ENCODE assay signal across 13 cellular contexts in the genomic region with DNA sequence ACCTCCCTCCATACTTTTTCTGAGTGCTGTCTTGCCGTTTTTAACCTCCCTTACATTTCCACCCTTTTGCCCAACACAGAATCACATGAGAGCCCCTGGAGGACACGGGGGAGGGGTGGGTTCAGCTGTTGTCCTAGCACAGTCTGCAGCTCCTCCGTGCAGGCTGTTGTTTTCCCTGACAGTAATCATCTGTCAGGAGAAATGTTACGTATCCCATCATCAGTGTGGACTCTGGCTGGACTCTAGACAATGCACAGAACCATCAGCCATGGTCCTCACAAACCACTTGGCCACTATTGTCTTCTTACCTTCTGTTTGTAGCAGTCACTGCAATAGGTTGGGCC.
DNase-seq lines count a peak whose midpoint lies in the region; ATAC-seq and TF ChIP-seq lines count a peak whose summit lies in the region.
"Had no signal": no experiment of that assay in that cellular context is flagged by ENCODE, and none has a peak within 500 bp of the region (broad histone marks: within the 10 kb centered on the region; RNA-seq: fewer than 3 reads in every experiment).

No MANE protein-coding gene starts in this region.

- H3K27ac Mint-ChIP-seq in nephron = peak overlapping the region; percentile 84 to 90 (median 85)
- H3K27ac Mint-ChIP-seq: activated CD4-positive, alpha-beta memory T cell treated with anti-CD3 and anti-CD28 coated beads, Interleukin-2, amount 10 ng/mL, durations not matched to agents 7 days and 5 days; activated naive CD8-positive, alpha-beta T cell treated with anti-CD3 and anti-CD28 coated beads, Interleukin-2, amount 50 U/mL, for 24 hours had no signal

- peaks cover 43% of the 10 kb centered on the region for H3K36me3 Mint-ChIP-seq in nephron (ENCODE audit: low read depth)

- peak overlapping the region; percentile 64 to 82 for H3K27ac ChIP-seq in thoracic aorta

- H3K4me1 ChIP-seq in adipocyte (ENCODE audit: control insufficient read depth, insufficient read depth, low read length) (peaks cover 19% of the 10 kb centered on the region), thoracic aorta (ENCODE audit: control insufficient read depth in 1 of 2, low read depth in 2 of 2) (peaks cover 14 to 27% of the 10 kb centered on the region in 2 donors)

- peak overlapping the region; percentile 61 for H3K9ac ChIP-seq in adipocyte (ENCODE audit: low read length)

- H3K27me3 Mint-ChIP-seq in nephron (ENCODE audit: low read depth) = no peaks in the 10 kb centered on the region

- intact Hi-C loops in Right ventricle myocardium superior (cut with DNase I) = no loop called here

- peaks cover 13% of the 10 kb centered on the region for H3K9me3 Mint-ChIP-seq in nephron
- H3K9me3 Mint-ChIP-seq: activated CD4-positive, alpha-beta memory T cell treated with anti-CD3 and anti-CD28 coated beads, Interleukin-2, amount 10 ng/mL, durations not matched to agents 7 days and 5 days; activated naive CD8-positive, alpha-beta T cell treated with anti-CD3 and anti-CD28 coated beads, Interleukin-2, amount 50 U/mL, for 24 hours had no signal

- DNase-seq in adipocyte (ENCODE audit: low read depth) = no peak
- no peak for DNase-seq in Right ventricle myocardium superior
- no peak for DNase-seq in thoracic aorta (ENCODE audit: low spot score)
- no peak for DNase-seq in NCI-H510A treated with DMSO at 0.1 percent for 48 hours (lab: John Stamatoyannopoulos, UW)
- no peak for DNase-seq in SK-N-DZ (ENCODE audit: low spot score)
- no peak for DNase-seq in HK-2 (ENCODE audit: unreplicated experiment)
- DNase-seq: activated CD4-positive, alpha-beta memory T cell treated with anti-CD3 and anti-CD28 coated beads, Interleukin-2, amount 10 ng/mL, durations not matched to agents 7 days and 5 days; activated naive CD8-positive, alpha-beta T cell treated with anti-CD3 and anti-CD28 coated beads, Interleukin-2, amount 50 U/mL, for 24 hours; SIG-M5; stimulated activated CD4-positive, alpha-beta T cell treated with anti-CD3 and anti-CD28 coated beads, Interleukin-1b, Interleukin-23, amount 100 ng/mL, for 48 hours had no signal

- no peak for TF ChIP-seq CTCF in nephron (IDR thresholded peaks at IDR 0.05; ENCODE audit: unreplicated experiment in 3 of 3)
- no peak for TF ChIP-seq CTCF in thoracic aorta (IDR thresholded peaks at IDR 0.05)

- peaks cover 38% of the 10 kb centered on the region for H3K4me1 Mint-ChIP-seq in nephron
- H3K4me1 Mint-ChIP-seq: activated CD4-positive, alpha-beta memory T cell treated with anti-CD3 and anti-CD28 coated beads, Interleukin-2, amount 10 ng/mL, durations not matched to agents 7 days and 5 days; activated naive CD8-positive, alpha-beta T cell treated with anti-CD3 and anti-CD28 coated beads, Interleukin-2, amount 50 U/mL, for 24 hours had no signal

- H3K9me3 ChIP-seq in adipocyte (ENCODE audit: control insufficient read depth, low read length) (no peaks in the 10 kb centered on the region), thoracic aorta (no peaks in the 10 kb centered on the region)

- ATAC-seq in Right ventricle myocardium superior (ENCODE audit: poor library complexity) = peak; percentile 61
- ATAC-seq in thoracic aorta (ENCODE audit: insufficient number of reproducible peaks, low FRiP score, low read depth) = no peak
- no peak for ATAC-seq in HG03159 (IDR thresholded peaks at IDR 0.05; ENCODE audit: unreplicated experiment)
- ATAC-seq: activated naive CD8-positive, alpha-beta T cell treated with anti-CD3 and anti-CD28 coated beads, Interleukin-2, amount 50 U/mL, for 24 hours; esophagus mucosa had no signal

- H3K4me3 Mint-ChIP-seq in nephron = peak overlapping the region in 2 of 3 experiments; percentile 13 to 31
- H3K4me3 Mint-ChIP-seq: activated CD4-positive, alpha-beta memory T cell treated with anti-CD3 and anti-CD28 coated beads, Interleukin-2, amount 10 ng/mL, durations not matched to agents 7 days and 5 days; activated naive CD8-positive, alpha-beta T cell treated with anti-CD3 and anti-CD28 coated beads, Interleukin-2, amount 50 U/mL, for 24 hours had no signal

- H3K4me3 ChIP-seq in adipocyte (ENCODE audit: low read length) (peak overlapping the region; percentile 38), thoracic aorta (peak overlapping the region; percentile 51)

- H3K36me3 ChIP-seq in adipocyte (ENCODE audit: control insufficient read depth, insufficient read depth, low read length, severe bottlenecking) (no peaks in the 10 kb centered on the region), thoracic aorta (no peaks in the 10 kb centered on the region)

- H3K27me3 ChIP-seq in adipocyte (replicated peaks; ENCODE audit: control insufficient read depth, insufficient read depth, low read length) = no peaks in the 10 kb centered on the region
- no peaks in the 10 kb centered on the region for H3K27me3 ChIP-seq in thoracic aorta (replicated peaks; ENCODE audit: insufficient read depth)
